Comparison of ENCODE assay signal across 8 cellular contexts in the genomic region with DNA sequence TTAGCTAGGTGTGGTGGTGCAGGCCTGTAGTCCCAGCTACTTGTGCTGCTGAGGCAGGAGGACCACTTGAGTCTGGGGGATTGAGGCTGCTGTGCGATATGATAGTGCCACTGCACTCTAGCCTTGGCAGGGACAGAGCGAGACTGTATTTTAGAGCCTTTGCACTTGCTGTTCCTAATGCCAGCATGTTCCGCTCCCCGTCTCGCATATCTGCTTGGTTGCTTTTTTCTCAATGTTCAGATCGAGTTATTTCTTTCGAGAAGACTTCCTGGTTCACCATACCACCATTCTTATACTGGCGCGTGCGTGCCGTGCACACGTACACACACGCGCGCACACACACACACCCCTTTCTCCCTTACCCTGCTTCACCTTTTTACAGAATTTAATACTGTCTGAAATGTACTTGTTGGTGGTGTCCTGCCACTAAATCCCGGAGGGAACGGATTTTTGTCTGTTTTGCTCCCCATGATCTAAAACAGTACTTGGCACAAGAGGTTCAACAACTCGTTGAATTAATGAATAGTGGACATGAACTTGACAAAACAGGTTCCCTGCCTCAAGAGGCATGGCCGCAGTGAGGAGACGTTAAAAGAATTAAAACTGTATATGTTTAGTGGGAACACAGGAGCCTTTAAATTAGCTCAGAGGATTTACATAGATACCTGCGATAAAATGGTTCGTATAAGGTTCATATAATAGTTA.
DNase-seq lines count a peak whose midpoint lies in the region; ATAC-seq and TF ChIP-seq lines count a peak whose summit lies in the region.

No MANE protein-coding gene starts in this region.

- TF ChIP-seq CTCF in RWPE2 (IDR thresholded peaks at IDR 0.05; ENCODE audit: poor library complexity, severe bottlenecking) (no peak), neutrophil (IDR thresholded peaks at IDR 0.05) (no peak)

- intact Hi-C loops in posterior cingulate gyrus (cut with DNase I), result loop anchor here (10.0 kb wide), 1 partner anchor 62 kb away; no protein-coding TSS in a partner anchor

- ATAC-seq in RWPE2 (ENCODE audit: low read depth) (no peak), HG03342 (IDR thresholded peaks at IDR 0.05; ENCODE audit: unreplicated experiment) (no peak)
- no peak for ATAC-seq in effector memory CD8-positive, alpha-beta T cell (replicated peaks)

- H3K4me1 ChIP-seq in RWPE2 (ENCODE audit: insufficient read depth, poor library complexity, severe bottlenecking) (peaks cover 10% of the 10 kb centered on the region), neutrophil (ENCODE audit: control insufficient read depth in 1 of 2, insufficient read depth in 1 of 2, low read depth in 1 of 2, low read length in 1 of 2) (peaks cover 28 to 30% of the 10 kb centered on the region in 2 experiments)

- peaks cover 24% of the 10 kb centered on the region for H3K36me3 Mint-ChIP-seq in activated naive CD4-positive, alpha-beta T cell treated with anti-CD3 and anti-CD28 coated beads, Interleukin-2, amount 10 ng/mL, durations not matched to agents 7 days and 5 days
- H3K36me3 Mint-ChIP-seq in effector memory CD8-positive, alpha-beta T cell (ENCODE audit: insufficient read depth), result peaks cover 45% of the 10 kb centered on the region

- peak; percentile 23 for DNase-seq in activated naive CD4-positive, alpha-beta T cell treated with anti-CD3 and anti-CD28 coated beads, Interleukin-2, amount 10 ng/mL, durations not matched to agents 7 days and 5 days
- no peak for DNase-seq in activated naive CD4-positive, alpha-beta T cell treated with anti-CD3 and anti-CD28 coated beads, Interleukin-2, amount 50 U/mL, for 16 hours
- DNase-seq in RWPE2 (ENCODE audit: low spot score) (no peak), posterior cingulate gyrus (no peak), NOMO-1 treated with DMSO at 0.1 percent for 48 hours (lab: John Stamatoyannopoulos, UW; ENCODE audit: unreplicated experiment) (no peak)
- DNase-seq in effector memory CD8-positive, alpha-beta T cell, result peak in 1 of 3 experiments; percentile 27

- CTCF ChIA-PET in activated naive CD4-positive, alpha-beta T cell treated with anti-CD3 and anti-CD28 coated beads, Interleukin-2, amount 10 ng/mL, durations not matched to agents 7 days and 5 days (lab: Charles Lee), result interaction anchor here (0.6 kb wide), 1 partner anchor 722 kb away, joined by 3 read pairs; no protein-coding TSS in a partner anchor

- no peaks in the 10 kb centered on the region for H3K9me3 Mint-ChIP-seq in activated naive CD4-positive, alpha-beta T cell treated with anti-CD3 and anti-CD28 coated beads, Interleukin-2, amount 10 ng/mL, durations not matched to agents 7 days and 5 days
- H3K9me3 Mint-ChIP-seq in effector memory CD8-positive, alpha-beta T cell, result no peaks in the 10 kb centered on the region

- H3K27me3 Mint-ChIP-seq in activated naive CD4-positive, alpha-beta T cell treated with anti-CD3 and anti-CD28 coated beads, Interleukin-2, amount 10 ng/mL, durations not matched to agents 7 days and 5 days, result no peaks in the 10 kb centered on the region
- no peaks in the 10 kb centered on the region for H3K27me3 Mint-ChIP-seq in effector memory CD8-positive, alpha-beta T cell

- H3K4me3 ChIP-seq in RWPE2 (ENCODE audit: severe bottlenecking), result peak overlapping the region; percentile 47
- peak overlapping the region; percentile 97 to 99 for H3K4me3 ChIP-seq in neutrophil (ENCODE audit: low read depth in 1 of 2, low read length in 1 of 2)

- H3K36me3 ChIP-seq in RWPE2 (ENCODE audit: low read depth) (no peaks in the 10 kb centered on the region), neutrophil (no peaks in the 10 kb centered on the region)

- peak overlapping the region; percentile 95 for H3K27ac Mint-ChIP-seq in activated naive CD4-positive, alpha-beta T cell treated with anti-CD3 and anti-CD28 coated beads, Interleukin-2, amount 10 ng/mL, durations not matched to agents 7 days and 5 days
- peak overlapping the region; percentile 98 to 99 for H3K27ac Mint-ChIP-seq in effector memory CD8-positive, alpha-beta T cell

- H3K4me1 Mint-ChIP-seq in activated naive CD4-positive, alpha-beta T cell treated with anti-CD3 and anti-CD28 coated beads, Interleukin-2, amount 10 ng/mL, durations not matched to agents 7 days and 5 days, result peaks cover 31% of the 10 kb centered on the region
- peaks cover 23 to 32% of the 10 kb centered on the region in 2 donors for H3K4me1 Mint-ChIP-seq in effector memory CD8-positive, alpha-beta T cell (ENCODE audit: low read depth in 2 of 2)

- H3K27ac ChIP-seq in RWPE2 (ENCODE audit: poor library complexity, severe bottlenecking), result peak overlapping the region; percentile 90
- H3K27ac ChIP-seq in neutrophil, result peak overlapping the region; percentile 94

- H3K27me3 ChIP-seq in RWPE2 (ENCODE audit: insufficient read depth, poor library complexity, severe bottlenecking) (no peaks in the 10 kb centered on the region), neutrophil (no peaks in the 10 kb centered on the region)

- H3K9me3 ChIP-seq in RWPE2 (ENCODE audit: severe bottlenecking) (no peaks in the 10 kb centered on the region), neutrophil (no peaks in the 10 kb centered on the region)

- H3K4me3 Mint-ChIP-seq in activated naive CD4-positive, alpha-beta T cell treated with anti-CD3 and anti-CD28 coated beads, Interleukin-2, amount 10 ng/mL, durations not matched to agents 7 days and 5 days, result peak overlapping the region; percentile 92
- H3K4me3 Mint-ChIP-seq in effector memory CD8-positive, alpha-beta T cell, result peak overlapping the region; percentile 96 to 97
